ENCODE assay signal across 8 cellular contexts in the genomic region with DNA sequence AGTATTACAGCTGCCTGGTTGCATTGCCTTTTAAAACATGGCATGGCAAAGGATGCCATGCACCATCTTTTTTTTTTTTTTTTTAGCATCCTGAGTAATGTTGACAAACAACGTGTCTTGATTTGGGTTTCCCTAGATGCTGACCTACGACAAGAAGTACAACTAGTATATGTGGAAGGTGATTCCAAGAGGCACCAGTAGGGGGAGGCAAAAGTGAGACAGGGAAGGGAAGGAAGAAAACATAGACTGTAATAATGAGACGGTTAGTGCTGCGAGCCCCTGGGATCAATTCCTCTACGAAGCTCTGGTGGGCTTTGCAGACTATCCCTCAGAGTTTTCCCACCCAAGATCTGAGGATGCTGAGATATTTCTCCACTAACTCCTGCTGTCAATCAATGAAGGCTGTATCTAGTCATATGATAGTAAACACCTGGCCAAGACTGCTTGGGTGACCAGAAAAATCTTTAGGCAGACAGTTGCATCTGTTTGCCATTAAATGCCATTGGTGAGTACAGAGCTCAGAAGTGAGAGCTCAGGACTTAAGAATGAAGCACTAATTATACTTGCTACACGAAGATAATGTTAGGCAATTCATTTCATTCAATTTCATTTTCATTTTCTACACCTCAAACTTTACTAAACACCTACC.
DNase-seq lines count a peak whose midpoint lies in the region; ATAC-seq, FAIRE-seq and TF ChIP-seq lines count a peak whose summit lies in the region.

No MANE protein-coding gene starts in this region.

- H3K27me3 ChIP-seq in A673 (replicated peaks; ENCODE audit: insufficient read depth, low read depth, low read length, poor library complexity) (no peaks in the 10 kb centered on the region), MM.1S (replicated peaks; ENCODE audit: insufficient read depth, low read length) (no peaks in the 10 kb centered on the region)

- H3K36me3 ChIP-seq in A673 (ENCODE audit: insufficient read depth, low read length, poor library complexity, severe bottlenecking) (no peaks in the 10 kb centered on the region), MM.1S (replicated peaks; ENCODE audit: insufficient read depth, low read length) (no peaks in the 10 kb centered on the region)

- no peaks in the 10 kb centered on the region for H3K79me2 ChIP-seq in MM.1S (ENCODE audit: low read length)

- TF ChIP-seq CTCF in A673 (conservative IDR thresholded peaks at IDR 0.05; ENCODE audit: low read depth, low read length) (peak; percentile 69), MM.1S (IDR thresholded peaks at IDR 0.05; ENCODE audit: low read length) (peak; percentile 77)

- FAIRE-seq in GM12891 (lab: Jason Lieb, UNC): peak; percentile 5

- no peak overlapping the region for H3K4me3 ChIP-seq in A673 (ENCODE audit: low read depth, low read length, poor library complexity, severe bottlenecking)
- peak overlapping the region; percentile 49 for H3K4me3 ChIP-seq in MM.1S (ENCODE audit: low read length)

- peak overlapping the region; percentile 61 for H3K4me2 ChIP-seq in MM.1S (ENCODE audit: low read depth, low read length)

- no peak for TF ChIP-seq POLR2A in GM12891 (IDR thresholded peaks at IDR 0.05; ENCODE audit: low read depth, low read length)

- CTCF ChIA-PET in A673 (lab: Charles Lee): no interaction called here

- ATAC-seq in sciatic nerve: no peak
- ATAC-seq in GM18873 (IDR thresholded peaks at IDR 0.05; ENCODE audit: low FRiP score, unreplicated experiment): no peak

- H3F3A ChIP-seq in MM.1S (ENCODE audit: insufficient read depth, low read length): no peaks in the 10 kb centered on the region

- POLR2A ChIA-PET in A673 (lab: Charles Lee; ENCODE audit: low non-redundant PET): no interaction called here

- H4K20me1 ChIP-seq in MM.1S (ENCODE audit: insufficient read depth, low read length): no peaks in the 10 kb centered on the region

- H3K9me3 ChIP-seq in A673 (ENCODE audit: low read depth, low read length, poor library complexity, severe bottlenecking) (no peaks in the 10 kb centered on the region), MM.1S (replicated peaks; ENCODE audit: insufficient read depth, low read length) (no peaks in the 10 kb centered on the region)

- H2AFZ ChIP-seq in MM.1S (ENCODE audit: low read length): peak overlapping the region; percentile 71

- no peaks in the 10 kb centered on the region for H3K9me2 ChIP-seq in MM.1S (replicated peaks; ENCODE audit: insufficient read depth, low read length)

- DNase-seq in A673 (ENCODE audit: low spot score) (peak; percentile 55), GM12891 (ENCODE audit: insufficient read length, low spot score) (no peak), MM.1S (peak; percentile 59), dermis blood vessel endothelial cell (peak; percentile 67), sciatic nerve (ENCODE audit: low spot score) (peak; percentile 66), NCI-H2029 treated with DMSO at 0.1 percent for 48 hours (lab: John Stamatoyannopoulos, UW) (no peak), GDM1 (lab: John Stamatoyannopoulos, UW) (no peak)

- no peaks in the 10 kb centered on the region for H3K4me1 ChIP-seq in A673 (ENCODE audit: insufficient read depth, low read length, poor library complexity, severe bottlenecking)
- no peaks in the 10 kb centered on the region for H3K4me1 ChIP-seq in MM.1S (ENCODE audit: low read length)

- H3K27ac ChIP-seq in A673 (ENCODE audit: low read depth, low read length, poor library complexity, severe bottlenecking): no peak overlapping the region
- H3K27ac ChIP-seq in MM.1S (ENCODE audit: low read length): no peak overlapping the region

- intact Hi-C loops in A673 (cut with micrococcal nuclease; ENCODE audit: unreplicated experiment) (no loop called here), sciatic nerve (cut with DNase I) (no loop called here)

- BruUV-seq in A673 (replicated peaks; lab: Mats Ljungman, UMichigan): no TSS peak

- H3K9ac ChIP-seq in MM.1S (ENCODE audit: low read length): no peak overlapping the region

TF ChIP-seq in GM12891, 5 proteins besides CTCF, POLR2A, EP300 and RAD21:
- TF ChIP-seq POU2F2 (IDR thresholded peaks at IDR 0.05; ENCODE audit: low read depth, low read length) (no peak), TAF1 (IDR thresholded peaks at IDR 0.05; ENCODE audit: low read depth, low read length) (no peak), POLR2AphosphoS5 (IDR thresholded peaks at IDR 0.05; ENCODE audit: low read depth, low read length) (no peak), PAX5 (IDR thresholded peaks at IDR 0.05; ENCODE audit: insufficient read depth, low read length, severe bottlenecking) (no peak), SPI1 (IDR thresholded peaks at IDR 0.05; ENCODE audit: low read depth, low read length) (no peak)

Comparison
In these comparisons a context has a peak if more than half of its experiments do, and no peak if none do; other contexts are left out.
1. DNase-seq: peak in A673 (single experiment), MM.1S (single experiment), dermis blood vessel endothelial cell (single experiment) and sciatic nerve (single experiment); none in GM12891 (single experiment), NCI-H2029 treated with DMSO at 0.1 percent for 48 hours (single experiment) and GDM1 (single experiment).